ENCODE assay signal across 8 cellular contexts in the genomic region with DNA sequence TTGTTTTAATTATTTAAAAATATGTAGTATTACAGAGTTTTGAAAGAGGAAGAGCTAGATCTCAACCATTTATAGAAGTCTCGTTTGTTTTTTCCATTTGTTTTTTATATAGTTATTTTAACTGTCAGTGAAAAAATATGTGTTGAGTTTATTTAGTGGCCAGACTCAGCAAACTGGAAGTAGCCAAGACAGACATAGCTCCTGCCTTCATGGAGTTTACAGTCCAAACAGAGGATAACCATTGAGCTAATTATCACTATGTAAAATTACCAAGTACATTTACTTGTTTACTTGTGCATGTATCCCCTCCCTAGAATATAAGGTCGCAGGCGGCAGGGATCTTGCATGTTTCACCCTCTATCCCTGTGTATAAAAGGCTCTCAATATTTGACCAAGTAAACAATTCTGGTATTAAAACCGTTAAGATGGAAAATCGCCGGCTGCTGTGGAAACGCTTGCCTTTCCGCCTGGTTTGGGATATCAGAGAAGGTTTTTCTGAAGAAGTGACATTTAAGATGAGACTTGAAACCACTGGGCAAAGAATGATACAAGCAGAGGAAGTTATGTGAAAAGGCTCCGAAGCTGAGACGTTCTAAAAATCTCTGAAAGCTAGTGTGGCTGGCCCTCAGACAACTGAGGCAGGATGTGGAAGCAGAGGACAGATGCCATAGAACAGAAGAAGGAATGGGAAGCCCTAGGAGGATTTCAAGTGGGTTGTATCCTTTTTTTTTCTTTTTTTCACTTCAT. TPM values are rescaled to one million over a fixed set of nuclear protein-coding genes. Genes with fewer than 3 reads are reported as not detected.
DNase-seq lines count a peak whose midpoint lies in the region; ATAC-seq and TF ChIP-seq lines count a peak whose summit lies in the region.

No MANE protein-coding gene starts in this region.

- no peaks in the 10 kb centered on the region for H3K27me3 Mint-ChIP-seq in activated naive CD4-positive, alpha-beta T cell treated with anti-CD3 and anti-CD28 coated beads for 36 hours (ENCODE audit: low read depth)
- H3K27me3 Mint-ChIP-seq in activated naive CD8-positive, alpha-beta T cell treated with anti-CD3 and anti-CD28 coated beads for 36 hours, result peaks cover 7% of the 10 kb centered on the region

- intact Hi-C loops in activated naive CD4-positive, alpha-beta T cell treated with anti-CD3 and anti-CD28 coated beads for 36 hours (cut with micrococcal nuclease), result loop anchor here (1.0 to 10.0 kb wide), 11 partner anchors 46 to 1698 kb away; a partner anchor contains a TSS
- intact Hi-C loops in right lobe of liver (cut with DNase I), result no loop called here

- no peak for TF ChIP-seq EP300 in tibial nerve (IDR thresholded peaks at IDR 0.05)

- H3K36me3 ChIP-seq in right lobe of liver (no peaks in the 10 kb centered on the region), tibial nerve (no peaks in the 10 kb centered on the region)

- WGBS in right lobe of liver (ENCODE audit: insufficient coverage, low coverage, low lambda C conversion rate, missing lambda C conversion rate), result 76% methylated on average over 10 of the region's 10 CpGs
- WGBS in tibial nerve, 2 donors, result 79 to 81% methylated on average over 10 of the region's 10 CpGs

- peaks cover 34% of the 10 kb centered on the region for H3K4me1 Mint-ChIP-seq in activated naive CD4-positive, alpha-beta T cell treated with anti-CD3 and anti-CD28 coated beads for 36 hours (ENCODE audit: low read depth)
- peaks cover 33% of the 10 kb centered on the region for H3K4me1 Mint-ChIP-seq in activated naive CD8-positive, alpha-beta T cell treated with anti-CD3 and anti-CD28 coated beads for 36 hours

- H3K27ac ChIP-seq in right lobe of liver, result peak overlapping the region; percentile 97 to 98 (median 97)
- H3K27ac ChIP-seq in tibial nerve, result peak overlapping the region; percentile 100

- H3K4me1 ChIP-seq in right lobe of liver (peaks cover 0 to 25% (median 3%) of the 10 kb centered on the region in 4 donors), tibial nerve (peaks cover 0 to 46% (median 15%) of the 10 kb centered on the region in 4 donors)

- H3K9me3 Mint-ChIP-seq in activated naive CD4-positive, alpha-beta T cell treated with anti-CD3 and anti-CD28 coated beads for 36 hours, result no peaks in the 10 kb centered on the region
- no peaks in the 10 kb centered on the region for H3K9me3 Mint-ChIP-seq in activated naive CD8-positive, alpha-beta T cell treated with anti-CD3 and anti-CD28 coated beads for 36 hours

- TF ChIP-seq POLR2A in right lobe of liver (IDR thresholded peaks at IDR 0.05), result no peak
- TF ChIP-seq POLR2A in tibial nerve (IDR thresholded peaks at IDR 0.05), result no peak

- H3K4me3 Mint-ChIP-seq in activated naive CD4-positive, alpha-beta T cell treated with anti-CD3 and anti-CD28 coated beads for 36 hours, result peak overlapping the region; percentile 71
- no peak overlapping the region for H3K4me3 Mint-ChIP-seq in activated naive CD8-positive, alpha-beta T cell treated with anti-CD3 and anti-CD28 coated beads for 36 hours

- no peak for TF ChIP-seq CTCF in right lobe of liver (IDR thresholded peaks at IDR 0.05)
- no peak for TF ChIP-seq CTCF in tibial nerve (IDR thresholded peaks at IDR 0.05)

- ATAC-seq in right lobe of liver (no peak), GM18873 (IDR thresholded peaks at IDR 0.05; ENCODE audit: low FRiP score, unreplicated experiment) (no peak), HG03565 (IDR thresholded peaks at IDR 0.05; ENCODE audit: unreplicated experiment) (no peak)

- peak; percentile 14 for DNase-seq in activated naive CD4-positive, alpha-beta T cell treated with anti-CD3 and anti-CD28 coated beads for 36 hours
- no peak for DNase-seq in activated naive CD4-positive, alpha-beta T cell treated with anti-CD3 and anti-CD28 coated beads, Interleukin-2, amount 50 U/mL, for 16 hours
- no peak for DNase-seq in activated naive CD8-positive, alpha-beta T cell treated with anti-CD3 and anti-CD28 coated beads for 36 hours
- DNase-seq in right lobe of liver (no peak), tibial nerve (ENCODE audit: low spot score in 2 of 2) (no peak), D341Med (ENCODE audit: low spot score) (no peak)

- H3K4me3 ChIP-seq in right lobe of liver (peak overlapping the region; percentile 62 to 66 (median 64)), tibial nerve (peak overlapping the region in 2 of 4 donors; percentile 96 to 100)

- peak overlapping the region; percentile 100 for H3K27ac Mint-ChIP-seq in activated naive CD4-positive, alpha-beta T cell treated with anti-CD3 and anti-CD28 coated beads for 36 hours
- peak overlapping the region; percentile 100 for H3K27ac Mint-ChIP-seq in activated naive CD8-positive, alpha-beta T cell treated with anti-CD3 and anti-CD28 coated beads for 36 hours

- peaks cover 5% of the 10 kb centered on the region for H3K36me3 Mint-ChIP-seq in activated naive CD4-positive, alpha-beta T cell treated with anti-CD3 and anti-CD28 coated beads for 36 hours (ENCODE audit: low read depth)
- H3K36me3 Mint-ChIP-seq in activated naive CD8-positive, alpha-beta T cell treated with anti-CD3 and anti-CD28 coated beads for 36 hours, result peaks cover 14% of the 10 kb centered on the region

- H3K9me3 ChIP-seq in right lobe of liver (no peaks in the 10 kb centered on the region), tibial nerve (no peaks in the 10 kb centered on the region)

- H3K27me3 ChIP-seq in right lobe of liver (no peaks in the 10 kb centered on the region), tibial nerve (no peaks in the 10 kb centered on the region)

- CTCF ChIA-PET in activated naive CD4-positive, alpha-beta T cell treated with anti-CD3 and anti-CD28 coated beads for 36 hours (lab: Charles Lee), result interaction anchor here (0.9 to 2.0 kb wide), 3 partner anchors 15 to 126 kb away, joined by 4 to 5 read pairs (median 4); no protein-coding TSS in a partner anchor

RNA-seq across cellular contexts. Expression of a gene that starts 1.3 kb away (rescaled TPM):
- total RNA-seq in activated naive CD4-positive, alpha-beta T cell treated with anti-CD3 and anti-CD28 coated beads for 36 hours, result 100 to 1,000 TPM; 211 to 218 TPM
- 100 to 1,000 TPM; 230 to 237 TPM for total RNA-seq in activated naive CD8-positive, alpha-beta T cell treated with anti-CD3 and anti-CD28 coated beads for 36 hours
- total RNA-seq in right lobe of liver (10 to 100 TPM; 54.3 to 87.7 (median 68.6) TPM), tibial nerve (100 to 1,000 TPM; 186 to 259 (median 198) TPM)
